Comparison of ENCODE assay signal across 1 cellular context in genomic region chr12:99444859-99445316, GRCh38.
TF ChIP-seq lines count a peak whose summit lies in the region.

No MANE protein-coding gene starts in this region.

TF ChIP-seq in GM12878, 131 proteins besides CTCF, POLR2A, EP300 and RAD21 (continued from another document):
- no peak for TF ChIP-seq ZBTB33 (IDR thresholded peaks at IDR 0.05)
- TF ChIP-seq, protein P1, sequence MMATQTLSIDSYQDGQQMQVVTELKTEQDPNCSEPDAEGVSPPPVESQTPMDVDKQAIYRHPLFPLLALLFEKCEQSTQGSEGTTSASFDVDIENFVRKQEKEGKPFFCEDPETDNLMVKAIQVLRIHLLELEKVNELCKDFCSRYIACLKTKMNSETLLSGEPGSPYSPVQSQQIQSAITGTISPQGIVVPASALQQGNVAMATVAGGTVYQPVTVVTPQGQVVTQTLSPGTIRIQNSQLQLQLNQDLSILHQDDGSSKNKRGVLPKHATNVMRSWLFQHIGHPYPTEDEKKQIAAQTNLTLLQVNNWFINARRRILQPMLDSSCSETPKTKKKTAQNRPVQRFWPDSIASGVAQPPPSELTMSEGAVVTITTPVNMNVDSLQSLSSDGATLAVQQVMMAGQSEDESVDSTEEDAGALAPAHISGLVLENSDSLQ (IDR thresholded peaks at IDR 0.05), result no peak
